Comparison of ENCODE assay signal across 9 cellular contexts in genomic region chr19:49447485-49448431, GRCh38. TPM values are rescaled to one million over a fixed set of nuclear protein-coding genes. Genes with fewer than 3 reads are reported as not detected.
DNase-seq lines count a peak whose midpoint lies in the region; ATAC-seq, FAIRE-seq and TF ChIP-seq lines count a peak whose summit lies in the region.
"Had no signal": no experiment of that assay in that cellular context is flagged by ENCODE, and none has a peak within 500 bp of the region (broad histone marks: within the 10 kb centered on the region; RNA-seq: fewer than 3 reads in every experiment).

No MANE protein-coding gene starts in this region.

- peaks cover 60% of the 10 kb centered on the region for H3K36me3 Mint-ChIP-seq in activated CD4-positive, alpha-beta memory T cell treated with anti-CD3 and anti-CD28 coated beads, Interleukin-2, amount 10 ng/mL, durations not matched to agents 7 days and 5 days (ENCODE audit: low read depth)

- 95% methylated on average over 25 of the region's 32 CpGs for WGBS in HepG2 (ENCODE audit: low lambda C conversion rate)

- no peak overlapping the region for H3K4me3 Mint-ChIP-seq in activated CD4-positive, alpha-beta memory T cell treated with anti-CD3 and anti-CD28 coated beads, Interleukin-2, amount 10 ng/mL, durations not matched to agents 7 days and 5 days

- in situ Hi-C loops in HepG2 (cut with HindIII; ENCODE audit: extremely low pct_ligation_motif_present, low pct_unique_long_range_greater_than_20kb): no loop called here

- no peaks in the 10 kb centered on the region for H3K9me3 Mint-ChIP-seq in activated CD4-positive, alpha-beta memory T cell treated with anti-CD3 and anti-CD28 coated beads, Interleukin-2, amount 10 ng/mL, durations not matched to agents 7 days and 5 days

- peaks cover 25% of the 10 kb centered on the region for H3K79me2 ChIP-seq in HCT116 (ENCODE audit: insufficient read depth, low read length)
- peaks cover 17% of the 10 kb centered on the region for H3K79me2 ChIP-seq in HepG2 (ENCODE audit: insufficient read depth, low read length)

- H3K27ac ChIP-seq in HCT116 (ENCODE audit: low read depth, low read length) (no peak overlapping the region; the same call in 1 of the 2 replicates), HepG2 (ENCODE audit: extremely low read length, insufficient read depth, low read length) (no peak overlapping the region)

- H3K9me3 ChIP-seq in HCT116 (ENCODE audit: control insufficient read depth in 1 of 2, insufficient read depth in 1 of 2, low read depth in 1 of 2, low read length in 2 of 2) (no peaks in the 10 kb centered on the region), HepG2 (ENCODE audit: low read length) (no peaks in the 10 kb centered on the region)

- H3K27me3 ChIP-seq in HCT116 (ENCODE audit: insufficient read depth, low read length) (no peaks in the 10 kb centered on the region), HepG2 (ENCODE audit: control insufficient read depth in 1 of 2, insufficient read depth in 2 of 2, low read length in 2 of 2) (no peaks in the 10 kb centered on the region; a peak in 1 of 5 replicates)

- H3K27ac Mint-ChIP-seq in activated CD4-positive, alpha-beta memory T cell treated with anti-CD3 and anti-CD28 coated beads, Interleukin-2, amount 10 ng/mL, durations not matched to agents 7 days and 5 days: no peak overlapping the region

- H4K20me1 ChIP-seq in HCT116 (ENCODE audit: insufficient read depth): no peaks in the 10 kb centered on the region
- no peaks in the 10 kb centered on the region for H4K20me1 ChIP-seq in HepG2 (ENCODE audit: insufficient read depth, low read length)

- H2AFZ ChIP-seq in HCT116 (ENCODE audit: low read depth, low read length, poor library complexity, severe bottlenecking) (no peak overlapping the region), HepG2 (ENCODE audit: low read length) (no peak overlapping the region)

- peak; percentile 13 for ATAC-seq in HCT116
- no peak for ATAC-seq in HepG2
- no peak for ATAC-seq in GM18907 (IDR thresholded peaks at IDR 0.05; ENCODE audit: unreplicated experiment)
- no peak for ATAC-seq in GM18909 (IDR thresholded peaks at IDR 0.05; ENCODE audit: poor library complexity, unreplicated experiment)

- TF ChIP-seq CTCF in HCT116 (IDR thresholded peaks at IDR 0.05 in 2 of 3, conservative IDR thresholded peaks at IDR 0.05 in 1 of 3; ENCODE audit: borderline replicate concordance in 1 of 3, insufficient read depth in 1 of 3, low read depth in 2 of 3, low read length in 2 of 3) (no peak), HepG2 (CRISPR knock-in tag; IDR thresholded peaks at IDR 0.05) (no peak)

- H3K4me2 ChIP-seq in HCT116 (ENCODE audit: low read length) (no peak overlapping the region), HepG2 (ENCODE audit: low read depth, low read length) (no peak overlapping the region)

- RAD21 ChIA-PET in HCT116 (lab: Charles Lee; ENCODE audit: low non-redundant PET in 1 of 2, low total read pairs in 2 of 2, uncharacterized antibody in 2 of 2, unreplicated experiment in 2 of 2): no interaction called here

- H3K4me1 ChIP-seq in HCT116 (ENCODE audit: control insufficient read depth in 1 of 2, insufficient read depth in 2 of 2, low read length in 2 of 2) (peaks cover 17 to 47% of the 10 kb centered on the region in 2 experiments; a peak in 3 of 4 replicates), HepG2 (ENCODE audit: insufficient read depth, low read length) (peaks cover 32% of the 10 kb centered on the region)

- intact Hi-C loops in HCT116 (cut with micrococcal nuclease) (no loop called here), HepG2 (cut with micrococcal nuclease; ENCODE audit: unreplicated experiment) (no loop called here)

- CTCF ChIA-PET in HCT116 (lab: Charles Lee): no interaction called here
- CTCF ChIA-PET in activated CD4-positive, alpha-beta memory T cell treated with anti-CD3 and anti-CD28 coated beads, Interleukin-2, amount 10 ng/mL, durations not matched to agents 7 days and 5 days (lab: Charles Lee): interaction anchor here (1.1 to 1.3 kb wide), 2 partner anchors 29 to 56 kb away, joined by 3 read pairs; no protein-coding TSS in a partner anchor
- CTCF ChIA-PET in HepG2 (lab: Yijun Ruan, JAX; ENCODE audit: low intra/inter-chr PET ratio, low total read pairs): no interaction called here

- H3K9ac ChIP-seq in HCT116 (ENCODE audit: low read length) (no peak overlapping the region), HepG2 (ENCODE audit: insufficient read depth, low read depth, low read length) (no peak overlapping the region)

- TF ChIP-seq POLR2A in HCT116 (IDR thresholded peaks at IDR 0.05; ENCODE audit: borderline replicate concordance, extremely low read depth, insufficient read depth, insufficient read length) (no peak), HepG2 (IDR thresholded peaks at IDR 0.05; ENCODE audit: insufficient read depth in 1 of 2, low read depth in 2 of 2, low read length in 2 of 2) (0 out of 4 replicates have a peak, but pooled peaks of 1 of the 2 experiments have one; percentile 20)

- no peak for FAIRE-seq in HepG2 (lab: Jason Lieb, UNC)

- DNase-seq in DMS114 treated with DMSO at 0.1 percent for 48 hours (lab: John Stamatoyannopoulos, UW; ENCODE audit: unreplicated experiment) (peak; percentile 18), HCT116 (ENCODE audit: low read depth, low spot score) (peak; percentile 50), HepG2 (ENCODE audit: low spot score) (no peak), ureter (ENCODE audit: low spot score) (no peak)
- DNase-seq in activated CD4-positive, alpha-beta memory T cell treated with anti-CD3 and anti-CD28 coated beads, Interleukin-2, amount 10 ng/mL, durations not matched to agents 7 days and 5 days: peak; percentile 34
- DNase-seq: stimulated activated naive CD4-positive, alpha-beta T cell treated with Interleukin-2 at 50 U/mL for 16 hours had no signal

- H3K27me3 Mint-ChIP-seq in activated CD4-positive, alpha-beta memory T cell treated with anti-CD3 and anti-CD28 coated beads, Interleukin-2, amount 10 ng/mL, durations not matched to agents 7 days and 5 days: no peaks in the 10 kb centered on the region

- no peak overlapping the region for H3K4me3 ChIP-seq in HCT116 (replicated peaks in 1 of 2; ENCODE audit: low read depth in 1 of 2, low read length in 2 of 2)
- no peak overlapping the region for H3K4me3 ChIP-seq in HepG2 (replicated peaks in 1 of 3; ENCODE audit: insufficient read depth in 1 of 3, low read depth in 2 of 3, low read length in 3 of 3)

- BruUV-seq in HCT116 (replicated peaks; lab: Mats Ljungman, UMichigan): no TSS peak
- no TSS peak for BruUV-seq in HepG2 (replicated peaks; lab: Mats Ljungman, UMichigan)

- POLR2A ChIA-PET in HCT116 (lab: Charles Lee): no interaction called here
- POLR2A ChIA-PET in activated CD4-positive, alpha-beta memory T cell treated with anti-CD3 and anti-CD28 coated beads, Interleukin-2, amount 10 ng/mL, durations not matched to agents 7 days and 5 days (lab: Charles Lee): interaction anchor here (1.4 kb wide), 1 partner anchor 22 kb away, joined by 7 read pairs; no protein-coding TSS in a partner anchor
- POLR2A ChIA-PET in HepG2 (lab: Yijun Ruan, JAX): no interaction called here

- H3K4me1 Mint-ChIP-seq in activated CD4-positive, alpha-beta memory T cell treated with anti-CD3 and anti-CD28 coated beads, Interleukin-2, amount 10 ng/mL, durations not matched to agents 7 days and 5 days: peaks cover 73% of the 10 kb centered on the region

- H3K9me2 ChIP-seq in HCT116 (ENCODE audit: insufficient read depth): no peaks in the 10 kb centered on the region

- H3K36me3 ChIP-seq in HCT116 (ENCODE audit: control insufficient read depth in 1 of 2, insufficient read depth in 2 of 2, low read length in 2 of 2) (peaks cover 14 to 16% of the 10 kb centered on the region in 2 experiments; a peak in 2 of 4 replicates), HepG2 (replicated peaks in 1 of 2; ENCODE audit: control insufficient read depth in 1 of 2, insufficient read depth in 2 of 2, low read length in 2 of 2) (peaks cover 6 to 25% of the 10 kb centered on the region in 2 experiments; a peak in 3 of 5 replicates)

- TF ChIP-seq EP300 in HepG2 (IDR thresholded peaks at IDR 0.05; ENCODE audit: low read depth in 2 of 2, low read length in 2 of 2): no peak
- no peak for TF ChIP-seq EP300 in HepG2 (CRISPR knock-in tag; IDR thresholded peaks at IDR 0.05; ENCODE audit: borderline replicate concordance)

- TF ChIP-seq RAD21 in HCT116 (IDR thresholded peaks at IDR 0.05; ENCODE audit: low read depth) (no peak), HepG2 (CRISPR knock-in tag; IDR thresholded peaks at IDR 0.05) (no peak)

RNA-seq across cellular contexts. Expression of gene PIH1D1, which starts 3.9 kb away (rescaled TPM):
- total RNA-seq in HCT116 (2021; ENCODE audit: unreplicated experiment) (152 TPM), HepG2 (2016; rRNA removed; fragmentation: Illumina TruSeq; extraction: Trizol) (94.9 and 110 TPM in 2 replicates), ureter (47.4 TPM)
- 165 and 183 TPM in 2 replicates for polyA plus RNA-seq in HCT116 (2012)
- 100 to 1,000 TPM; 168 to 170 TPM for total RNA-seq in activated CD4-positive, alpha-beta memory T cell treated with anti-CD3 and anti-CD28 coated beads, Interleukin-2, amount 10 ng/mL, durations not matched to agents 7 days and 5 days
- 60.4 and 74.8 TPM in 2 replicates for total RNA-seq in HepG2 (2016; cell fraction: cytosol; rRNA removed; fragmentation: Illumina TruSeq; extraction: Trizol; ENCODE audit: low read depth)
- total RNA-seq in HepG2 (2016; cell fraction: insoluble cytoplasmic fraction; rRNA removed; fragmentation: Illumina TruSeq; extraction: Trizol): 105 and 114 TPM in 2 replicates
- 77.7 and 93.8 TPM in 2 replicates for total RNA-seq in HepG2 (2016; cell fraction: membrane; rRNA removed; fragmentation: Illumina TruSeq; extraction: Trizol)
- total RNA-seq in HepG2 (2016; cell fraction: nucleus; rRNA removed; fragmentation: Illumina TruSeq; extraction: Trizol): 75.2 and 89.0 TPM in 2 replicates
- polyA plus RNA-seq in HepG2 (2011; rRNA removed): 126 and 137 TPM in 2 replicates
- 117 and 150 TPM in 2 replicates for polyA plus RNA-seq in HepG2 (2011; cell fraction: cytosol; rRNA removed)
- polyA plus RNA-seq in HepG2 (2011; cell fraction: nucleus; rRNA removed): 281 and 313 TPM in 2 replicates
- 108 and 121 TPM in 2 replicates for polyA plus RNA-seq in HepG2 (2012)
- polyA plus RNA-seq in HepG2 (2016; cell fraction: cytosol; fragmentation: Illumina TruSeq; extraction: Trizol; ENCODE audit: low read depth): 33.5 and 45.1 TPM in 2 replicates
- 86.6 and 90.0 TPM in 2 replicates for polyA plus RNA-seq in HepG2 (2016; cell fraction: insoluble cytoplasmic fraction; fragmentation: Illumina TruSeq; extraction: Trizol; ENCODE audit: low read depth)
- 42.8 and 56.0 TPM in 2 replicates for polyA plus RNA-seq in HepG2 (2016; cell fraction: membrane; fragmentation: Illumina TruSeq; extraction: Trizol; ENCODE audit: low read depth)
- polyA plus RNA-seq in HepG2 (2016; cell fraction: nucleus; fragmentation: Illumina TruSeq; extraction: Trizol; ENCODE audit: insufficient read depth, low read depth): 175 and 195 TPM in 2 replicates
- 83.0 and 106 TPM in 2 replicates for polyA minus RNA-seq in HepG2 (2011; rRNA and poly(A)+ RNA removed; ENCODE audit: low replicate concordance)
- 40.9 and 42.6 TPM in 2 replicates for polyA minus RNA-seq in HepG2 (2011; cell fraction: cytosol; rRNA and poly(A)+ RNA removed)
- 50.9 and 63.0 TPM in 2 replicates for polyA minus RNA-seq in HepG2 (2011; cell fraction: nucleus; rRNA and poly(A)+ RNA removed)

RNA-seq across cellular contexts. Expression of gene ALDH16A1, which starts 5.3 kb away (rescaled TPM):
- 22.8 TPM for total RNA-seq in HCT116 (2021; ENCODE audit: unreplicated experiment)
- polyA plus RNA-seq in HCT116 (2012): 22.6 and 25.5 TPM in 2 replicates
- total RNA-seq in activated CD4-positive, alpha-beta memory T cell treated with anti-CD3 and anti-CD28 coated beads, Interleukin-2, amount 10 ng/mL, durations not matched to agents 7 days and 5 days: 10 to 100 TPM; 34.1 to 36.6 TPM
- total RNA-seq in HepG2 (2016; rRNA removed; fragmentation: Illumina TruSeq; extraction: Trizol): 29.6 and 34.9 TPM in 2 replicates
- 2.5 and 3.4 TPM in 2 replicates for total RNA-seq in HepG2 (2016; cell fraction: cytosol; rRNA removed; fragmentation: Illumina TruSeq; extraction: Trizol; ENCODE audit: low read depth)
- total RNA-seq in HepG2 (2016; cell fraction: insoluble cytoplasmic fraction; rRNA removed; fragmentation: Illumina TruSeq; extraction: Trizol): 27.6 and 38.2 TPM in 2 replicates
- total RNA-seq in HepG2 (2016; cell fraction: membrane; rRNA removed; fragmentation: Illumina TruSeq; extraction: Trizol): 6.3 and 7.8 TPM in 2 replicates
- total RNA-seq in HepG2 (2016; cell fraction: nucleus; rRNA removed; fragmentation: Illumina TruSeq; extraction: Trizol): 15.0 and 23.1 TPM in 2 replicates
- polyA plus RNA-seq in HepG2 (2011; rRNA removed): 8.4 and 9.2 TPM in 2 replicates
- 6.8 and 16.2 TPM in 2 replicates for polyA plus RNA-seq in HepG2 (2011; cell fraction: cytosol; rRNA removed)
- 31.7 and 40.0 TPM in 2 replicates for polyA plus RNA-seq in HepG2 (2011; cell fraction: nucleus; rRNA removed)
- 7.6 and 9.2 TPM in 2 replicates for polyA plus RNA-seq in HepG2 (2012)
- 1.7 and 2.8 TPM in 2 replicates for polyA plus RNA-seq in HepG2 (2016; cell fraction: cytosol; fragmentation: Illumina TruSeq; extraction: Trizol; ENCODE audit: low read depth)
- 25.4 and 29.9 TPM in 2 replicates for polyA plus RNA-seq in HepG2 (2016; cell fraction: insoluble cytoplasmic fraction; fragmentation: Illumina TruSeq; extraction: Trizol; ENCODE audit: low read depth)
- polyA plus RNA-seq in HepG2 (2016; cell fraction: membrane; fragmentation: Illumina TruSeq; extraction: Trizol; ENCODE audit: low read depth): 3.2 and 4.3 TPM in 2 replicates
- 40.8 and 41.9 TPM in 2 replicates for polyA plus RNA-seq in HepG2 (2016; cell fraction: nucleus; fragmentation: Illumina TruSeq; extraction: Trizol; ENCODE audit: insufficient read depth, low read depth)
- polyA minus RNA-seq in HepG2 (2011; rRNA and poly(A)+ RNA removed; ENCODE audit: low replicate concordance): 16.3 and 53.3 TPM in 2 replicates
- polyA minus RNA-seq in HepG2 (2011; cell fraction: cytosol; rRNA and poly(A)+ RNA removed): 13.7 and 17.8 TPM in 2 replicates
- 3.6 and 4.4 TPM in 2 replicates for polyA minus RNA-seq in HepG2 (2011; cell fraction: nucleus; rRNA and poly(A)+ RNA removed)
- 24.0 TPM for total RNA-seq in ureter

RNA-seq across cellular contexts. Expression of gene SLC17A7, which starts 6.4 kb away (rescaled TPM):
- 1.8 TPM for total RNA-seq in HCT116 (2021; ENCODE audit: unreplicated experiment)
- 2.0 and 2.4 TPM in 2 replicates for polyA plus RNA-seq in HCT116 (2012)
- under 1 TPM; 0.30 to 0.43 TPM for total RNA-seq in activated CD4-positive, alpha-beta memory T cell treated with anti-CD3 and anti-CD28 coated beads, Interleukin-2, amount 10 ng/mL, durations not matched to agents 7 days and 5 days
- total RNA-seq in HepG2 (2016; rRNA removed; fragmentation: Illumina TruSeq; extraction: Trizol): not detected in 2 replicates
- not detected in 2 replicates for total RNA-seq in HepG2 (2016; cell fraction: cytosol; rRNA removed; fragmentation: Illumina TruSeq; extraction: Trizol; ENCODE audit: low read depth)
- total RNA-seq in HepG2 (2016; cell fraction: insoluble cytoplasmic fraction; rRNA removed; fragmentation: Illumina TruSeq; extraction: Trizol): 0.06 TPM in 1 of 2 replicates, not detected in the other
- 0.06 TPM in 1 of 2 replicates, not detected in the other for total RNA-seq in HepG2 (2016; cell fraction: membrane; rRNA removed; fragmentation: Illumina TruSeq; extraction: Trizol)
- total RNA-seq in HepG2 (2016; cell fraction: nucleus; rRNA removed; fragmentation: Illumina TruSeq; extraction: Trizol): not detected in 2 replicates
- polyA plus RNA-seq in HepG2 (2011; rRNA removed): 0.32 and 0.37 TPM in 2 replicates
- polyA plus RNA-seq in HepG2 (2011; cell fraction: cytosol; rRNA removed): 0.15 and 0.22 TPM in 2 replicates
- polyA plus RNA-seq in HepG2 (2011; cell fraction: nucleus; rRNA removed): 1.9 and 2.4 TPM in 2 replicates
- 0.17 and 0.37 TPM in 2 replicates for polyA plus RNA-seq in HepG2 (2012)
- polyA plus RNA-seq in HepG2 (2016; cell fraction: cytosol; fragmentation: Illumina TruSeq; extraction: Trizol; ENCODE audit: low read depth): 0.03 and 0.05 TPM in 2 replicates
- polyA plus RNA-seq in HepG2 (2016; cell fraction: insoluble cytoplasmic fraction; fragmentation: Illumina TruSeq; extraction: Trizol; ENCODE audit: low read depth): 0.09 and 0.10 TPM in 2 replicates
- polyA plus RNA-seq in HepG2 (2016; cell fraction: membrane; fragmentation: Illumina TruSeq; extraction: Trizol; ENCODE audit: low read depth): not detected in 2 replicates
- polyA plus RNA-seq in HepG2 (2016; cell fraction: nucleus; fragmentation: Illumina TruSeq; extraction: Trizol; ENCODE audit: insufficient read depth, low read depth): 0.40 and 0.49 TPM in 2 replicates
- polyA minus RNA-seq in HepG2 (2011; rRNA and poly(A)+ RNA removed; ENCODE audit: low replicate concordance): 0.19 and 0.34 TPM in 2 replicates
- polyA minus RNA-seq in HepG2 (2011; cell fraction: cytosol; rRNA and poly(A)+ RNA removed): 0.40 TPM in 1 of 2 replicates, not detected in the other
- 0.77 and 1.6 TPM in 2 replicates for polyA minus RNA-seq in HepG2 (2011; cell fraction: nucleus; rRNA and poly(A)+ RNA removed)
- total RNA-seq in ureter: 0.55 TPM
- total RNA-seq: pulmonary artery endothelial cell had no signal

RNA-seq across cellular contexts. Expression of gene GFY, which starts 22.6 kb away (rescaled TPM):
- total RNA-seq in HCT116 (2021; ENCODE audit: unreplicated experiment) (2.6 TPM), HepG2 (2016; rRNA removed; fragmentation: Illumina TruSeq; extraction: Trizol) (not detected in 2 replicates), ureter (not detected)
- 3.9 and 4.9 TPM in 2 replicates for polyA plus RNA-seq in HCT116 (2012)
- total RNA-seq in activated CD4-positive, alpha-beta memory T cell treated with anti-CD3 and anti-CD28 coated beads, Interleukin-2, amount 10 ng/mL, durations not matched to agents 7 days and 5 days: not detected
- total RNA-seq in HepG2 (2016; cell fraction: cytosol; rRNA removed; fragmentation: Illumina TruSeq; extraction: Trizol; ENCODE audit: low read depth): not detected in 2 replicates
- not detected in 2 replicates for total RNA-seq in HepG2 (2016; cell fraction: insoluble cytoplasmic fraction; rRNA removed; fragmentation: Illumina TruSeq; extraction: Trizol)
- not detected in 2 replicates for total RNA-seq in HepG2 (2016; cell fraction: membrane; rRNA removed; fragmentation: Illumina TruSeq; extraction: Trizol)
- total RNA-seq in HepG2 (2016; cell fraction: nucleus; rRNA removed; fragmentation: Illumina TruSeq; extraction: Trizol): not detected in 2 replicates
- polyA plus RNA-seq in HepG2 (2011; rRNA removed): not detected in 2 replicates
- polyA plus RNA-seq in HepG2 (2011; cell fraction: cytosol; rRNA removed): not detected in 2 replicates
- not detected in 2 replicates for polyA plus RNA-seq in HepG2 (2011; cell fraction: nucleus; rRNA removed)
- polyA plus RNA-seq in HepG2 (2012): not detected in 2 replicates
- not detected in 2 replicates for polyA plus RNA-seq in HepG2 (2016; cell fraction: cytosol; fragmentation: Illumina TruSeq; extraction: Trizol; ENCODE audit: low read depth)
- not detected in 2 replicates for polyA plus RNA-seq in HepG2 (2016; cell fraction: insoluble cytoplasmic fraction; fragmentation: Illumina TruSeq; extraction: Trizol; ENCODE audit: low read depth)
- polyA plus RNA-seq in HepG2 (2016; cell fraction: membrane; fragmentation: Illumina TruSeq; extraction: Trizol; ENCODE audit: low read depth): not detected in 2 replicates
- not detected in 2 replicates for polyA plus RNA-seq in HepG2 (2016; cell fraction: nucleus; fragmentation: Illumina TruSeq; extraction: Trizol; ENCODE audit: insufficient read depth, low read depth)
- polyA minus RNA-seq in HepG2 (2011; rRNA and poly(A)+ RNA removed; ENCODE audit: low replicate concordance): not detected in 2 replicates
- polyA minus RNA-seq in HepG2 (2011; cell fraction: cytosol; rRNA and poly(A)+ RNA removed): not detected in 2 replicates
- not detected in 2 replicates for polyA minus RNA-seq in HepG2 (2011; cell fraction: nucleus; rRNA and poly(A)+ RNA removed)
- total RNA-seq: pulmonary artery endothelial cell had no signal

RNA-seq across cellular contexts. Expression of gene PTH2, which starts 24.5 kb away (rescaled TPM):
- 9.5 TPM for total RNA-seq in HCT116 (2021; ENCODE audit: unreplicated experiment)
- polyA plus RNA-seq in HCT116 (2012): 2.8 and 4.4 TPM in 2 replicates
- not detected for total RNA-seq in activated CD4-positive, alpha-beta memory T cell treated with anti-CD3 and anti-CD28 coated beads, Interleukin-2, amount 10 ng/mL, durations not matched to agents 7 days and 5 days
- not detected in 2 replicates for total RNA-seq in HepG2 (2016; rRNA removed; fragmentation: Illumina TruSeq; extraction: Trizol)
- total RNA-seq in HepG2 (2016; cell fraction: cytosol; rRNA removed; fragmentation: Illumina TruSeq; extraction: Trizol; ENCODE audit: low read depth): not detected in 2 replicates
- not detected in 2 replicates for total RNA-seq in HepG2 (2016; cell fraction: insoluble cytoplasmic fraction; rRNA removed; fragmentation: Illumina TruSeq; extraction: Trizol)
- total RNA-seq in HepG2 (2016; cell fraction: membrane; rRNA removed; fragmentation: Illumina TruSeq; extraction: Trizol): not detected in 2 replicates
- total RNA-seq in HepG2 (2016; cell fraction: nucleus; rRNA removed; fragmentation: Illumina TruSeq; extraction: Trizol): not detected in 2 replicates
- not detected in 2 replicates for polyA plus RNA-seq in HepG2 (2011; rRNA removed)
- not detected in 2 replicates for polyA plus RNA-seq in HepG2 (2011; cell fraction: cytosol; rRNA removed)
- not detected in 2 replicates for polyA plus RNA-seq in HepG2 (2011; cell fraction: nucleus; rRNA removed)
- polyA plus RNA-seq in HepG2 (2012): not detected in 2 replicates
- not detected in 2 replicates for polyA plus RNA-seq in HepG2 (2016; cell fraction: cytosol; fragmentation: Illumina TruSeq; extraction: Trizol; ENCODE audit: low read depth)
- not detected in 2 replicates for polyA plus RNA-seq in HepG2 (2016; cell fraction: insoluble cytoplasmic fraction; fragmentation: Illumina TruSeq; extraction: Trizol; ENCODE audit: low read depth)
- polyA plus RNA-seq in HepG2 (2016; cell fraction: membrane; fragmentation: Illumina TruSeq; extraction: Trizol; ENCODE audit: low read depth): not detected in 2 replicates
- polyA plus RNA-seq in HepG2 (2016; cell fraction: nucleus; fragmentation: Illumina TruSeq; extraction: Trizol; ENCODE audit: insufficient read depth, low read depth): not detected in 2 replicates
- polyA minus RNA-seq in HepG2 (2011; rRNA and poly(A)+ RNA removed; ENCODE audit: low replicate concordance): not detected in 2 replicates
- polyA minus RNA-seq in HepG2 (2011; cell fraction: cytosol; rRNA and poly(A)+ RNA removed): not detected in 2 replicates
- polyA minus RNA-seq in HepG2 (2011; cell fraction: nucleus; rRNA and poly(A)+ RNA removed): not detected in 2 replicates
- total RNA-seq in ureter: not detected
- total RNA-seq: pulmonary artery endothelial cell had no signal

Comparison
In these comparisons a context has a peak if more than half of its experiments do, and no peak if none do; other contexts are left out.
1. DNase-seq: peak in DMS114 treated with DMSO at 0.1 percent for 48 hours (single experiment), HCT116 (single experiment) and activated CD4-positive, alpha-beta memory T cell treated with anti-CD3 and anti-CD28 coated beads, Interleukin-2, amount 10 ng/mL, durations not matched to agents 7 days and 5 days (single experiment); none in HepG2 (single experiment) and ureter (single experiment).